Comparison of ENCODE assay signal across 15 cellular contexts in the genomic region with DNA sequence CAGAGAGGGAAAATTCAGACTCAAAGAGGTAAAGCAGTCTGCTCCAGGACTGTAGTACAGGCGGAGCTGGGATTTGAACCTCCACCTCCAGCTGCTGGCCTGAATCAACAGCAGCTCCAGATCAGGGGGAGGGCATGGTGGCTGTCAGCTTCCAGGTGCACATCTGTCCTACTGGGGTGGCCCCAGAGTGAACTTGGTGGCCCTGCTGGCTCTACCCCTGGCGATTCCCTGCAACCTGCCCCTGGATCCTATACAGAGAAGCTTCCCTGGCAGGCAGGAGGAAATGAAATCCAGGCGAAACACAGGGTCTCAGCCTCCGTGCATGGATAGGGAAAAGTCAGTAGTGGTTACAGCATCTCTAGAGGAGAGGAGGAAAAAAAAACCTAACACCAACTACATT.
A peak's percentile ranks its signal among the peaks of the same experiment; 100 is the strongest.
DNase-seq lines count a peak whose midpoint lies in the region; TF ChIP-seq lines count a peak whose summit lies in the region.
"Had no signal": no experiment of that assay in that cellular context is flagged by ENCODE, and none has a peak within 500 bp of the region (broad histone marks: within the 10 kb centered on the region; RNA-seq: fewer than 3 reads in every experiment).

No MANE protein-coding gene starts in this region.

- H3K9me3 Mint-ChIP-seq in activated T-helper 1 cell treated with anti-CD3 and anti-CD28 coated beads, Interleukin-12 subunit alpha, Interleukin-12 subunit beta, Interleukin-2, Interleukin-4 antibody, amounts not matched to agents 30 ng/mL and 10 ng/mL and 1 ng/mL, durations not matched to agents 14 hours and 24 hours and 36 hours, result no peaks in the 10 kb centered on the region

- H3K4me1 ChIP-seq in BE2C (peaks cover 40% of the 10 kb centered on the region), SJCRH30 (no peaks in the 10 kb centered on the region)
- H3K4me1 ChIP-seq: adrenal gland had no signal

- no peak overlapping the region for H3K4me3 Mint-ChIP-seq in activated T-helper 1 cell treated with anti-CD3 and anti-CD28 coated beads, Interleukin-12 subunit alpha, Interleukin-12 subunit beta, Interleukin-2, Interleukin-4 antibody, amounts not matched to agents 30 ng/mL and 10 ng/mL and 1 ng/mL, durations not matched to agents 14 hours and 24 hours and 36 hours

- H3K4me1 Mint-ChIP-seq in activated T-helper 1 cell treated with anti-CD3 and anti-CD28 coated beads, Interleukin-12 subunit alpha, Interleukin-12 subunit beta, Interleukin-2, Interleukin-4 antibody, amounts not matched to agents 30 ng/mL and 10 ng/mL and 1 ng/mL, durations not matched to agents 14 hours and 24 hours and 36 hours (ENCODE audit: low read depth), result peaks cover 13% of the 10 kb centered on the region

- no peak overlapping the region for H3K27ac ChIP-seq in SJCRH30
- H3K27ac ChIP-seq: neutrophil had no signal

- no peaks in the 10 kb centered on the region for H3K36me3 ChIP-seq in BE2C
- no peaks in the 10 kb centered on the region for H3K36me3 ChIP-seq in SJCRH30
- H3K36me3 ChIP-seq: adrenal gland, neutrophil had no signal

- no peaks in the 10 kb centered on the region for H3K9me3 ChIP-seq in BE2C
- no peaks in the 10 kb centered on the region for H3K9me3 ChIP-seq in SJCRH30 (replicated peaks)
- H3K9me3 ChIP-seq: adrenal gland, neutrophil had no signal

- TF ChIP-seq CTCF in BE2C (IDR thresholded peaks at IDR 0.05; ENCODE audit: low read depth, low read length), result no peak

- DNase-seq in BE2C, result no peak
- DNase-seq in D341Med (ENCODE audit: low spot score), result peak; percentile 16
- peak; percentile 42 for DNase-seq in ecto neural progenitor cell (ENCODE audit: low spot score)
- DNase-seq in posterior vena cava (ENCODE audit: low spot score), result peak; percentile 34
- no peak for DNase-seq in activated T-helper 1 cell treated with anti-CD3 and anti-CD28 coated beads, Interleukin-12 subunit alpha, Interleukin-12 subunit beta, Interleukin-2, Interleukin-4 antibody, amounts not matched to agents 30 ng/mL and 10 ng/mL and 1 ng/mL, durations not matched to agents 14 hours and 24 hours and 36 hours (ENCODE audit: low spot score)
- DNase-seq in NCI-H1105 treated with DMSO at 0.1 percent for 48 hours (lab: John Stamatoyannopoulos, UW), result no peak
- no peak for DNase-seq in SJCRH30
- DNase-seq: activated CD4-positive, alpha-beta T cell treated with anti-CD3 and anti-CD28 coated beads, Interleukin-2, amount 50 U/mL, for 48 hours; AML-193; KG1; right cardiac atrium; stimulated activated naive CD4-positive, alpha-beta T cell; T-helper 1 cell had no signal

- H3K27ac Mint-ChIP-seq in activated T-helper 1 cell treated with anti-CD3 and anti-CD28 coated beads, Interleukin-12 subunit alpha, Interleukin-12 subunit beta, Interleukin-2, Interleukin-4 antibody, amounts not matched to agents 30 ng/mL and 10 ng/mL and 1 ng/mL, durations not matched to agents 14 hours and 24 hours and 36 hours, result no peak overlapping the region

- H3K27me3 Mint-ChIP-seq in activated T-helper 1 cell treated with anti-CD3 and anti-CD28 coated beads, Interleukin-12 subunit alpha, Interleukin-12 subunit beta, Interleukin-2, Interleukin-4 antibody, amounts not matched to agents 30 ng/mL and 10 ng/mL and 1 ng/mL, durations not matched to agents 14 hours and 24 hours and 36 hours (ENCODE audit: insufficient read depth), result peaks cover 42% of the 10 kb centered on the region

- H3K27me3 ChIP-seq in BE2C (no peaks in the 10 kb centered on the region), SJCRH30 (peaks cover 28% of the 10 kb centered on the region)

- H3K36me3 Mint-ChIP-seq in activated T-helper 1 cell treated with anti-CD3 and anti-CD28 coated beads, Interleukin-12 subunit alpha, Interleukin-12 subunit beta, Interleukin-2, Interleukin-4 antibody, amounts not matched to agents 30 ng/mL and 10 ng/mL and 1 ng/mL, durations not matched to agents 14 hours and 24 hours and 36 hours (ENCODE audit: low read depth), result no peaks in the 10 kb centered on the region

- intact Hi-C loops in posterior vena cava (cut with DNase I), result no loop called here
- intact Hi-C loops in activated T-helper 1 cell treated with anti-CD3 and anti-CD28 coated beads, Interleukin-12 subunit alpha, Interleukin-12 subunit beta, Interleukin-2, Interleukin-4 antibody, amounts not matched to agents 30 ng/mL and 10 ng/mL and 1 ng/mL, durations not matched to agents 14 hours and 24 hours and 36 hours (cut with micrococcal nuclease), result no loop called here

- H3K4me3 ChIP-seq in BE2C (ENCODE audit: low read depth, low read length) (peak overlapping the region; percentile 11; the same call in 1 of the 2 replicates), SJCRH30 (no peak overlapping the region)
- H3K4me3 ChIP-seq: adrenal gland had no signal

Comparison
In these comparisons a context has a peak if more than half of its experiments do, and no peak if none do; other contexts are left out.
1. DNase-seq: peak in D341Med (single experiment), ecto neural progenitor cell (single experiment) and posterior vena cava (single experiment); none in BE2C (single experiment), activated T-helper 1 cell treated with anti-CD3 and anti-CD28 coated beads, Interleukin-12 subunit alpha, Interleukin-12 subunit beta, Interleukin-2, Interleukin-4 antibody, amounts not matched to agents 30 ng/mL and 10 ng/mL and 1 ng/mL, durations not matched to agents 14 hours and 24 hours and 36 hours (single experiment), NCI-H1105 treated with DMSO at 0.1 percent for 48 hours (single experiment) and SJCRH30 (0 of 2).